ENCODE assay signal across 1 cellular context in the genomic region with DNA sequence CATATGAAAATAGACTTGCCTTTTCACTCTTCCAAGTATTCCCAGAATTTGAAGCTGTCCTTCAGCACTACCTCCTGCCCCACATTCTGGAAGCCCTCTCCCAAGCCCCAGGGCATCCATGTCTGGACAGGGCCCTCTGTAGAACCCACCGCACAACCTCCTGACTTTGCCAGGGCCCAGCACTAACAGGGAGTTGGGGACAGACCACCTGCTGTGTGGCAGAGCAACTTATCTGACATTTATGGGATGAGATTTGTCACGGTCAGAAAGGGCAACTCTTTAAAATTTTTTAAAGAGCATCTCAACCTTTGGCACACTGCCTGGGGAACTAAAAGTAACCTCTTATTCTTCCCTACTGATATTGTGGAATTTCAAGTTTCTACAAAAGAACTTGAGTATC.
A peak's percentile ranks its signal among the peaks of the same experiment; 100 is the strongest.
TF ChIP-seq lines count a peak whose summit lies in the region.

No MANE protein-coding gene starts in this region.

TF ChIP-seq in HEK293, 187 proteins besides CTCF, POLR2A, EP300 and RAD21 (continued from another document):
- TF ChIP-seq, protein P1, sequence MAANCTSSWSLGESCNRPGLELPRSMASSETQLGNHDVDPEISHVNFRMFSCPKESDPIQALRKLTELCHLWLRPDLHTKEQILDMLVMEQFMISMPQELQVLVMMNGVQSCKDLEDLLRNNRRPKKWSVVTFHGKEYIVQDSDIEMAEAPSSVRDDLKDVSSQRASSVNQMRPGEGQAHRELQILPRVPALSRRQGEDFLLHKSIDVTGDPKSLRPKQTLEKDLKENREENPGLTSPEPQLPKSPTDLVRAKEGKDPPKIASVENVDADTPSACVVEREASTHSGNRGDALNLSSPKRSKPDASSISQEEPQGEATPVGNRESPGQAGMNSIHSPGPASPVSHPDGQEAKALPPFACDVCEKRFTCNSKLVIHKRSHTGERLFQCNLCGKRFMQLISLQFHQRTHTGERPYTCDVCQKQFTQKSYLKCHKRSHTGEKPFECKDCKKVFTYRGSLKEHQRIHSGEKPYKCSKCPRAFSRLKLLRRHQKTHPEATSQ (tag by site-specific recombination; IDR thresholded peaks at IDR 0.05) = no peak
- no peak for TF ChIP-seq ZNF571 (tag by site-specific recombination; IDR thresholded peaks at IDR 0.05)
- 0 out of 2 replicates have a peak, but pooled peaks have one; percentile 20 for TF ChIP-seq ZNF366 (tag by site-specific recombination; conservative IDR thresholded peaks at IDR 0.05)
- peak; percentile 79 for TF ChIP-seq FEZF1 (tag by site-specific recombination; IDR thresholded peaks at IDR 0.05)
- TF ChIP-seq GFI1B (tag by site-specific recombination; IDR thresholded peaks at IDR 0.05) = no peak
- no peak for TF ChIP-seq ZBTB17 (tag by site-specific recombination; IDR thresholded peaks at IDR 0.05)
- TF ChIP-seq ZBTB8A (tag by site-specific recombination; IDR thresholded peaks at IDR 0.05) = 0 out of 2 replicates have a peak, but pooled peaks have one; percentile 9
- no peak for TF ChIP-seq ZNF624 (tag by site-specific recombination; IDR thresholded peaks at IDR 0.05)
- no peak for TF ChIP-seq KLF8 (tag by site-specific recombination; IDR thresholded peaks at IDR 0.05)
- TF ChIP-seq, protein P2, sequence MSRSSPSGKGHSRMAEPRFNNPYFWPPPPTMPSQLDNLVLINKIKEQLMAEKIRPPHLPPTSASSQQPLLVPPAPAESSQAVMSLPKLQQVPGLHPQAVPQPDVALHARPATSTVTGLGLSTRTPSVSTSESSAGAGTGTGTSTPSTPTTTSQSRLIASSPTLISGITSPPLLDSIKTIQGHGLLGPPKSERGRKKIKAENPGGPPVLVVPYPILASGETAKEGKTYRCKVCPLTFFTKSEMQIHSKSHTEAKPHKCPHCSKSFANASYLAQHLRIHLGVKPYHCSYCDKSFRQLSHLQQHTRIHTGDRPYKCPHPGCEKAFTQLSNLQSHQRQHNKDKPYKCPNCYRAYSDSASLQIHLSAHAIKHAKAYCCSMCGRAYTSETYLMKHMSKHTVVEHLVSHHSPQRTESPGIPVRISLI (tag by site-specific recombination; IDR thresholded peaks at IDR 0.05) = no peak
- TF ChIP-seq ZNF843 (tag by site-specific recombination; IDR thresholded peaks at IDR 0.05) = peak; percentile 57; the same call in 1 of the 2 replicates
- TF ChIP-seq ZNF791 (tag by site-specific recombination; IDR thresholded peaks at IDR 0.05) = no peak
- TF ChIP-seq, protein P3, sequence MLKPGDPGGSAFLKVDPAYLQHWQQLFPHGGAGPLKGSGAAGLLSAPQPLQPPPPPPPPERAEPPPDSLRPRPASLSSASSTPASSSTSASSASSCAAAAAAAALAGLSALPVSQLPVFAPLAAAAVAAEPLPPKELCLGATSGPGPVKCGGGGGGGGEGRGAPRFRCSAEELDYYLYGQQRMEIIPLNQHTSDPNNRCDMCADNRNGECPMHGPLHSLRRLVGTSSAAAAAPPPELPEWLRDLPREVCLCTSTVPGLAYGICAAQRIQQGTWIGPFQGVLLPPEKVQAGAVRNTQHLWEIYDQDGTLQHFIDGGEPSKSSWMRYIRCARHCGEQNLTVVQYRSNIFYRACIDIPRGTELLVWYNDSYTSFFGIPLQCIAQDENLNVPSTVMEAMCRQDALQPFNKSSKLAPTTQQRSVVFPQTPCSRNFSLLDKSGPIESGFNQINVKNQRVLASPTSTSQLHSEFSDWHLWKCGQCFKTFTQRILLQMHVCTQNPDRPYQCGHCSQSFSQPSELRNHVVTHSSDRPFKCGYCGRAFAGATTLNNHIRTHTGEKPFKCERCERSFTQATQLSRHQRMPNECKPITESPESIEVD (tag by site-specific recombination; IDR thresholded peaks at IDR 0.05) = peak; percentile 68
- TF ChIP-seq KLF16 (tag by site-specific recombination; IDR thresholded peaks at IDR 0.05) = no peak
- 0 out of 2 replicates have a peak, but pooled peaks have one; percentile 28 for TF ChIP-seq ZFP37 (tag by site-specific recombination; IDR thresholded peaks at IDR 0.05)
- no peak for TF ChIP-seq ZFP3 (tag by site-specific recombination; IDR thresholded peaks at IDR 0.05; ENCODE audit: low read depth)
- TF ChIP-seq ZNF777 (tag by site-specific recombination; IDR thresholded peaks at IDR 0.05; ENCODE audit: borderline replicate concordance) = no peak
- no peak for TF ChIP-seq ZNF529 (tag by site-specific recombination; IDR thresholded peaks at IDR 0.05; ENCODE audit: insufficient replicate concordance)
- TF ChIP-seq ZEB2 (tag by site-specific recombination; IDR thresholded peaks at IDR 0.05) = no peak
